Comparison of ENCODE assay signal across 1 cellular context in genomic region chr15:34209421-34210282, GRCh38.
A peak's percentile ranks its signal among the peaks of the same experiment; 100 is the strongest.
TF ChIP-seq lines count a peak whose summit lies in the region.

KATNBL1 (minus strand) TSS chr15:34210096; CDS start chr15:34163676, 46,420 bp downstream.

TF ChIP-seq in HepG2, 621 proteins besides CTCF, POLR2A, EP300 and RAD21 (continued from another document and continues in another):
- TF ChIP-seq ZNF142 (CRISPR knock-in tag; IDR thresholded peaks at IDR 0.05) (0 out of 2 replicates have a peak, but pooled peaks have one; percentile 29), ELF3 (CRISPR knock-in tag; IDR thresholded peaks at IDR 0.05) (peak; percentile 7; the same call in 1 of the 2 replicates), HNRNPLL (IDR thresholded peaks at IDR 0.05; ENCODE audit: low read depth, low read length, poor library complexity, severe bottlenecking) (peak; percentile 70), ZNF121 (CRISPR knock-in tag; IDR thresholded peaks at IDR 0.05) (peak; percentile 54; the same call in 1 of the 2 replicates), ZNF331 (CRISPR knock-in tag; IDR thresholded peaks at IDR 0.05) (peak; percentile 66; the same call in 1 of the 2 replicates), NFE2L1 (CRISPR knock-in tag; IDR thresholded peaks at IDR 0.05; ENCODE audit: borderline replicate concordance) (no peak), ARID2 (CRISPR knock-in tag; IDR thresholded peaks at IDR 0.05; ENCODE audit: borderline replicate concordance) (no peak), ZBTB14 (CRISPR knock-in tag; IDR thresholded peaks at IDR 0.05) (peak; percentile 71), MATR3 (CRISPR knock-in tag; IDR thresholded peaks at IDR 0.05) (no peak), ZNF138 (CRISPR knock-in tag; IDR thresholded peaks at IDR 0.05; ENCODE audit: low read depth) (0 out of 2 replicates have a peak, but pooled peaks have one; percentile 48), ZBTB7B (CRISPR knock-in tag; IDR thresholded peaks at IDR 0.05) (peak; percentile 90), UBTF (CRISPR knock-in tag; IDR thresholded peaks at IDR 0.05) (peak; percentile 96), ESRRA (CRISPR knock-in tag; IDR thresholded peaks at IDR 0.05; ENCODE audit: low read depth) (peak; percentile 44; the same call in 1 of the 2 replicates), ZKSCAN8 (CRISPR knock-in tag; IDR thresholded peaks at IDR 0.05; ENCODE audit: borderline replicate concordance) (peak; percentile 37; the same call in 1 of the 2 replicates), ELK4 (CRISPR knock-in tag; IDR thresholded peaks at IDR 0.05; ENCODE audit: borderline replicate concordance) (no peak), PATZ1 (CRISPR knock-in tag; IDR thresholded peaks at IDR 0.05) (peak; percentile 70), TGIF2 (CRISPR knock-in tag; IDR thresholded peaks at IDR 0.05) (peak; percentile 26; the same call in 1 of the 2 replicates), GMEB1 (CRISPR knock-in tag; IDR thresholded peaks at IDR 0.05; ENCODE audit: borderline replicate concordance) (peak; percentile 74), ZNF639 (CRISPR knock-in tag; conservative IDR thresholded peaks at IDR 0.05) (no peak; the same call in 1 of the 2 replicates), RELA (CRISPR knock-in tag; IDR thresholded peaks at IDR 0.05) (0 out of 2 replicates have a peak, but pooled peaks have one; percentile 32), ZBTB10 (CRISPR knock-in tag; IDR thresholded peaks at IDR 0.05; ENCODE audit: borderline replicate concordance) (0 out of 2 replicates have a peak, but pooled peaks have one; percentile 32), KLF12 (CRISPR knock-in tag; IDR thresholded peaks at IDR 0.05; ENCODE audit: borderline replicate concordance) (peak; percentile 94; the same call in 1 of the 2 replicates), ZNF282 (IDR thresholded peaks at IDR 0.05; ENCODE audit: partially characterized antibody) (no peak), RFX3 (CRISPR knock-in tag; IDR thresholded peaks at IDR 0.05) (no peak), SMAD9 (CRISPR knock-in tag; IDR thresholded peaks at IDR 0.05) (no peak), ZNF17 (CRISPR knock-in tag; IDR thresholded peaks at IDR 0.05) (no peak), ZBED4 (CRISPR knock-in tag; IDR thresholded peaks at IDR 0.05; ENCODE audit: borderline replicate concordance) (peak; percentile 69; the same call in 1 of the 2 replicates), CREBL2 (CRISPR knock-in tag; IDR thresholded peaks at IDR 0.05; ENCODE audit: borderline replicate concordance) (no peak), BORCS8-MEF2B (CRISPR knock-in tag; IDR thresholded peaks at IDR 0.05) (peak; percentile 72; the same call in 1 of the 2 replicates), KDM5B (CRISPR knock-in tag; IDR thresholded peaks at IDR 0.05; ENCODE audit: borderline replicate concordance) (peak; percentile 67; the same call in 1 of the 2 replicates), YEATS4 (CRISPR knock-in tag; IDR thresholded peaks at IDR 0.05; ENCODE audit: borderline replicate concordance) (peak; percentile 87)
